ENCODE assay signal across 8 cellular contexts in genomic region chr14:103846569-103847438, GRCh38. TPM values are rescaled to one million over a fixed set of nuclear protein-coding genes. Genes with fewer than 3 reads are reported as not detected.
DNase-seq lines count a peak whose midpoint lies in the region; ATAC-seq and TF ChIP-seq lines count a peak whose summit lies in the region.

No MANE protein-coding gene starts in this region.

- peaks cover 0 to 8% (median 4%) of the 10 kb centered on the region in 7 donors for H3K9me3 Mint-ChIP-seq in CD14-positive monocyte
- no peaks in the 10 kb centered on the region for H3K9me3 Mint-ChIP-seq in central memory CD8-positive, alpha-beta T cell

- ATAC-seq in GM19328 (IDR thresholded peaks at IDR 0.05; ENCODE audit: unreplicated experiment) (peak; percentile 28), HG03196 (IDR thresholded peaks at IDR 0.05; ENCODE audit: unreplicated experiment) (peak; percentile 34), left lobe of liver (peak; percentile 5), sciatic nerve (no peak)
- ATAC-seq in central memory CD8-positive, alpha-beta T cell (replicated peaks; ENCODE audit: extremely low read depth, poor library complexity, severe bottlenecking): peak; percentile 25
- peak; percentile 12 for ATAC-seq in stimulated activated naive CD8-positive, alpha-beta T cell treated with anti-CD3 and anti-CD28 coated beads, Interleukin-15, Interleukin-2, amounts not matched to agents 100 U/mL and 50 U/mL, for 24 hours

- no peak for TF ChIP-seq CTCF in CD14-positive monocyte (IDR thresholded peaks at IDR 0.05)

- H3K36me3 Mint-ChIP-seq in CD14-positive monocyte: peaks cover 0 to 4% of the 10 kb centered on the region in 2 donors
- peaks cover 7% of the 10 kb centered on the region for H3K36me3 Mint-ChIP-seq in central memory CD8-positive, alpha-beta T cell (ENCODE audit: insufficient read depth)

- intact Hi-C loops in CD14-positive monocyte (cut with micrococcal nuclease) (no loop called here), sciatic nerve (cut with DNase I) (no loop called here)

- peak overlapping the region; percentile 78 to 91 for H3K4me3 Mint-ChIP-seq in CD14-positive monocyte
- peak overlapping the region; percentile 83 for H3K4me3 Mint-ChIP-seq in central memory CD8-positive, alpha-beta T cell

- peaks cover 11% of the 10 kb centered on the region for H3K4me1 Mint-ChIP-seq in CD14-positive monocyte
- peaks cover 9% of the 10 kb centered on the region for H3K4me1 Mint-ChIP-seq in central memory CD8-positive, alpha-beta T cell

- no peak for DNase-seq in CD14-positive monocyte (ENCODE audit: low spot score)
- peak; percentile 56 for DNase-seq in SW480 (ENCODE audit: low spot score)
- DNase-seq in central memory CD8-positive, alpha-beta T cell (ENCODE audit: low spot score in 2 of 2): no peak
- peak; percentile 59 for DNase-seq in left lobe of liver (ENCODE audit: low spot score)
- DNase-seq in stimulated activated naive CD8-positive, alpha-beta T cell treated with anti-CD3 and anti-CD28 coated beads, Interleukin-15, Interleukin-2, amounts not matched to agents 100 U/mL and 50 U/mL, for 24 hours: peak; percentile 28
- DNase-seq in sciatic nerve (ENCODE audit: low spot score): no peak

- H3K27ac Mint-ChIP-seq in CD14-positive monocyte: no peak overlapping the region
- H3K27ac Mint-ChIP-seq in central memory CD8-positive, alpha-beta T cell (ENCODE audit: low read depth): peak overlapping the region; percentile 35

- H3K27me3 Mint-ChIP-seq in CD14-positive monocyte (ENCODE audit: low read depth in 3 of 3): peaks cover 68 to 79% (median 74%) of the 10 kb centered on the region in 3 donors
- no peaks in the 10 kb centered on the region for H3K27me3 Mint-ChIP-seq in central memory CD8-positive, alpha-beta T cell

RNA-seq across cellular contexts. Expression of gene PPP1R13B, which starts 0.6 kb away (rescaled TPM):
- under 1 TPM; 0.48 to 0.99 TPM for polyA plus RNA-seq in CD14-positive monocyte
- 15.3 TPM for total RNA-seq in left lobe of liver
- 38.6 TPM for total RNA-seq in sciatic nerve

Comparison
In these comparisons a context has a peak if more than half of its experiments do, and no peak if none do; other contexts are left out.
1. DNase-seq: peak in SW480 (single experiment), left lobe of liver (single experiment) and stimulated activated naive CD8-positive, alpha-beta T cell treated with anti-CD3 and anti-CD28 coated beads, Interleukin-15, Interleukin-2, amounts not matched to agents 100 U/mL and 50 U/mL, for 24 hours (single experiment); none in CD14-positive monocyte (single experiment), central memory CD8-positive, alpha-beta T cell (0 of 2) and sciatic nerve (single experiment).